Comparison of ENCODE assay signal across 1 cellular context in the genomic region with DNA sequence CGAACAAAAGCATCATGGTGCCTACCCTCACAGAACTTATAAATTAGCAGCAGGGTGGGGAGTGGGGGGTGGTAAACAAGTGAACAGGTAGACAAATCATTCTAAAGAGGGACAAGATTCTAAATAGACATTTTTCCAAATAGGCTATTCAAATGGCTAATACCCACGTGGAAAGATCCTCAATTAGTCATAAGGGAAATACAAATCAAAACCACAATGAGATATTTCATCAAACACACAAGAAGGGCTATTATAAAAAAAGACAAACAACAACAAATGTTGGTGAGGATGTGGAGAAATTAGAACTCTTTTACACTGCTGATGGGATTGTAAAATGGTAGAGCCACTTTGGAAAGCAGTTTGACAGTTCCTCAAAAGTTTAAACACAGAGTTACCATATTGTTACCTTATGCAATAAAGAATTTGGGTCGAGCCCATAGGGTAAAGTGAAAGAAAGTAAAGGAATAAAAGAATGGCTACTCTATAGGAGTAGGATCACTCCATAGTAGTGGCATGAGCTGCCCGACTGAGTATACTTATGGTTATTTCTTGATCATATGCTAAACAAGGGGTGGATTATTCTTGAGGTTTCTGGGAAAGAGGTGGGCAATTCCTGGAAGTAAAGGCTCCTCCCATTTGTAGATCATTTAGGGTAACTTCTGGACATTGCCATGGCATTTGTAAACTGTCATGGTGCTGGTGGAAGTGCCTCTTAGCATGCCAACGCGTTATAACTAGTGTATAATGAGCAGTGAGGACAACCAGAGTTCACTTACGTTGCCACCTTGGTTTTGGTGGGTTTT.
TF ChIP-seq lines count a peak whose summit lies in the region.

No MANE protein-coding gene starts in this region.

TF ChIP-seq in IMR-90, 13 proteins besides CTCF, POLR2A, EP300 and RAD21:
- TF ChIP-seq CEBPB (IDR thresholded peaks at IDR 0.05; ENCODE audit: low read depth, low read length) (no peak), MAFK (IDR thresholded peaks at IDR 0.05; ENCODE audit: low read depth, low read length) (no peak)
